Comparison of ENCODE assay signal across 8 cellular contexts in genomic region chr17:4833178-4833940, GRCh38. TPM values are rescaled to one million over a fixed set of nuclear protein-coding genes. Genes with fewer than 3 reads are reported as not detected.
DNase-seq lines count a peak whose midpoint lies in the region; ATAC-seq and TF ChIP-seq lines count a peak whose summit lies in the region.

TSS of gene MINK1 (plus strand) at chr17:4833340. CDS start at chr17:4833584, 244 bp downstream.

- H3K4me3 ChIP-seq in adipocyte (ENCODE audit: low read length) (peak within 1 kb of the TSS; percentile 85), cardiac muscle cell (peak within 1 kb of the TSS; percentile 82), transverse colon (peak within 1 kb of the TSS; percentile 52 to 87 (median 78))

- peak; percentile 86 for ATAC-seq in HG02588 (IDR thresholded peaks at IDR 0.05; ENCODE audit: unreplicated experiment)

- WGBS in transverse colon (ENCODE audit: low coverage in 1 of 2), 2 donors = 0 to 1% methylated on average over 10 to 65 of the region's 91 CpGs

- peak; percentile 65 for TF ChIP-seq POLR2A in GM10847 (IDR thresholded peaks at IDR 0.05; ENCODE audit: extremely low read depth, insufficient read length)
- TF ChIP-seq POLR2A in transverse colon (IDR thresholded peaks at IDR 0.05) = peak; percentile 91

- H3K36me3 ChIP-seq in adipocyte (ENCODE audit: control insufficient read depth, insufficient read depth, low read length, severe bottlenecking) (no peaks in the 10 kb centered on the region), cardiac muscle cell (no peaks in the 10 kb centered on the region), transverse colon (no peaks in the 10 kb centered on the region)

- no peak for TF ChIP-seq CTCF in cardiac muscle cell (IDR thresholded peaks at IDR 0.05; ENCODE audit: low read depth, low read length)
- TF ChIP-seq CTCF in transverse colon (IDR thresholded peaks at IDR 0.05) = no peak

- H3K27me3 ChIP-seq in adipocyte (replicated peaks; ENCODE audit: control insufficient read depth, insufficient read depth, low read length) (no peaks in the 10 kb centered on the region), cardiac muscle cell (no peaks in the 10 kb centered on the region), transverse colon (no peaks in the 10 kb centered on the region)

- H3K27ac ChIP-seq in cardiac muscle cell (peak within 1 kb of the TSS; percentile 55), transverse colon (peak within 1 kb of the TSS; percentile 95 to 98 (median 96))

- peak within 1 kb of the TSS; percentile 93 for H3K9ac ChIP-seq in adipocyte (ENCODE audit: low read length)

- intact Hi-C loops in transverse colon (cut with DNase I; ENCODE audit: low total_unique reads) = loop anchor here (1.0 kb wide), 1 partner anchor 49 kb away; no protein-coding TSS in a partner anchor

- H3K4me1 ChIP-seq in adipocyte (ENCODE audit: control insufficient read depth, insufficient read depth, low read length) = peaks cover 23% of the 10 kb centered on the region
- peaks cover 15% of the 10 kb centered on the region for H3K4me1 ChIP-seq in cardiac muscle cell (ENCODE audit: low read depth)
- peaks cover 10 to 43% (median 23%) of the 10 kb centered on the region in 4 donors for H3K4me1 ChIP-seq in transverse colon

- peak; percentile 80 for DNase-seq in NCI-H1092 treated with DMSO at 0.1 percent for 48 hours (lab: John Stamatoyannopoulos, UW)
- peak; percentile 80 for DNase-seq in T follicular helper cell (ENCODE audit: low read depth)
- DNase-seq in adipocyte (ENCODE audit: low read depth) = peak; percentile 98
- peak; percentile 96 to 97 for DNase-seq in cardiac muscle cell (ENCODE audit: low read depth in 1 of 2, low spot score in 1 of 2)
- DNase-seq in pons (ENCODE audit: low spot score) = peak; percentile 94
- peak; percentile 93 for DNase-seq in transverse colon

- no peak for TF ChIP-seq EP300 in transverse colon (IDR thresholded peaks at IDR 0.05; ENCODE audit: low read depth)

- H3K9me3 ChIP-seq in adipocyte (ENCODE audit: control insufficient read depth, low read length) (no peaks in the 10 kb centered on the region), cardiac muscle cell (ENCODE audit: low read depth) (no peaks in the 10 kb centered on the region), transverse colon (no peaks in the 10 kb centered on the region)

- in situ Hi-C loops in transverse colon (cut with MboI; ENCODE audit: low pct_ligation_motif_present in 1 of 4, low pct_unique_long_range_greater_than_20kb in 1 of 4, low sequenced_read_pairs in 3 of 4) = no loop called here

RNA-seq across cellular contexts. Expression of gene MINK1, which starts in this region (rescaled TPM):
- total RNA-seq in cardiac muscle cell = 31.3 and 47.7 TPM in 2 replicates
- polyA plus RNA-seq in cardiac muscle cell = 27.1 and 35.9 TPM in 2 replicates
- 100 to 1,000 TPM; 128 to 406 (median 181) TPM for total RNA-seq in transverse colon

Comparison
In these comparisons a context has a peak if more than half of its experiments do, and no peak if none do; other contexts are left out.
1. Peak in every context shown above with its lines: DNase-seq, ATAC-seq, H3K4me3 ChIP-seq and H3K27ac ChIP-seq.